Comparison of ENCODE assay signal across 1 cellular context in genomic region chr10:110303681-110304080, GRCh38.
TF ChIP-seq lines count a peak whose summit lies in the region.

No MANE protein-coding gene starts in this region.

TF ChIP-seq in WTC11, 78 proteins besides CTCF, POLR2A, EP300 and RAD21 (continued from another document):
- TF ChIP-seq PRDM15 (CRISPR knock-in tag; IDR thresholded peaks at IDR 0.05): no peak
- TF ChIP-seq ATF6 (CRISPR knock-in tag; IDR thresholded peaks at IDR 0.05): no peak
- TF ChIP-seq TEAD4 (CRISPR knock-in tag; IDR thresholded peaks at IDR 0.05): no peak
- no peak for TF ChIP-seq ZNF532 (CRISPR knock-in tag; IDR thresholded peaks at IDR 0.05; ENCODE audit: borderline replicate concordance)
- TF ChIP-seq SMAD4 (CRISPR knock-in tag; IDR thresholded peaks at IDR 0.05): no peak
- no peak for TF ChIP-seq HMGXB4 (CRISPR knock-in tag; IDR thresholded peaks at IDR 0.05)
- no peak for TF ChIP-seq OVOL2 (CRISPR knock-in tag; IDR thresholded peaks at IDR 0.05; ENCODE audit: borderline replicate concordance)
- TF ChIP-seq TEAD1 (CRISPR knock-in tag; IDR thresholded peaks at IDR 0.05): no peak
- TF ChIP-seq NR3C1 (CRISPR knock-in tag; conservative IDR thresholded peaks at IDR 0.05; ENCODE audit: low read depth): no peak
